ENCODE assay signal across 6 cellular contexts in genomic region chr4:105296672-105297071, GRCh38.
"Had no signal": no experiment of that assay in that cellular context is flagged by ENCODE, and none has a peak within 500 bp of the region (broad histone marks: within the 10 kb centered on the region; RNA-seq: fewer than 3 reads in every experiment).

No MANE protein-coding gene starts in this region.

- ATAC-seq: GM23338 had no signal

- H3K4me3 ChIP-seq: GM23338 had no signal

- H2AFZ ChIP-seq: GM23338 had no signal

- H3K4me2 ChIP-seq: GM23338 had no signal

- DNase-seq: H9, HCEC 1CT had no signal

- FAIRE-seq: H1, H54, HTR-8/SVneo had no signal
